In the genomic region with DNA sequence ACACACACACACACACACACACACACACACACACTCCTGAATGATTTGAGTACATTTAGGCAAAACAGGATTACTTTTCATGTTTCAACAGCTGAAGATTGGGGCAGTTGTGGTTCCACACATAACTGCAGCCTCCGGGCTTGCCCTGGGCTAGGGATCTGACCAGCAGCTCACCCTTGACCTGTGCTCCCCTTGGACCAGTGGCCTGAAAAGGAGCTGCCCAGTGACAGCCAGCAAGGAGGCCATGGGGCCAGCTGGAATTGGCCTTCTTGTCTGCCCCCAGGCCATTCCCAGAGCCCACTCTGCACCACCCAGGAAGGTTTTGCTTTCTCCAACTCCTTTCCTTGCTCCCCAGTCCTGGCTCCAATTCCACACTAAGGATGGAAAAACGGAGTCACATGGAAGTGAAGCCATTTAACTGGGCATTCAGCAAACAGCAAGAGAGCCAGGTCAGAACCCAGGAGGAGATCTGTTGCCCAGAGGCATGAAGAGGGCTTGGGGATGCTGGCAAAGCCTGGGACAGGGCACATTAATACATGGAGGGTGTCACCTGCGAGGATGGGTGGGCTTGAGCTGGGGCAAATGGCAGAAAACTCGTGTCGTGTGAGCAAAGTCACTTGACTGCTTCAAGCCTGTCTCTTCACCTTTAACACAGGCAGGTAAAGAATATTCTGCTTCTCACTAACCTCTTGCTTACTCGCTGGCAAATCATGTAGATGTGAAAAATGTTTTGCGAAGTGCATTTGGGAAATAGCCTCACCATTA, we compare ENCODE assay signal across 22 cellular contexts.
"Had no signal": no experiment of that assay in that cellular context is flagged by ENCODE, and none has a peak within 500 bp of the region (broad histone marks: within the 10 kb centered on the region; RNA-seq: fewer than 3 reads in every experiment).

No MANE protein-coding gene starts in this region.

- H3K27me3 ChIP-seq: adrenal gland, breast epithelium had no signal

- DNase-seq: activated CD4-positive, alpha-beta T cell treated with anti-CD3 and anti-CD28 coated beads for 4 hours; activated gamma-delta T cell treated with Interleukin-2 at 50 U/mL for 16 hours; activated naive CD4-positive, alpha-beta T cell treated with anti-CD3 and anti-CD28 coated beads, Interleukin-2, amount 10 ng/mL, durations not matched to agents 7 days and 5 days; activated naive CD8-positive, alpha-beta T cell treated with anti-CD3 and anti-CD28 coated beads, Interleukin-2, amount 10 ng/mL, durations not matched to agents 7 days and 5 days; activated T-cell treated with anti-CD3 and anti-CD28 coated beads, Interleukin-2, amount 50 U/mL, for 72 hours; aorta; Kasumi-1; KBM-7; NCI-H1105 treated with DMSO at 0.1 percent for 48 hours; NCI-H1436 treated with DMSO at 0.1 percent for 48 hours; NCI-H187 treated with DMSO at 0.1 percent for 48 hours; NCI-H2081 treated with DMSO at 0.1 percent for 48 hours; NCI-H446; NCI-H524; PC-3; SHP77 treated with DMSO at 0.1 percent for 48 hours had no signal

- H3K27me3 Mint-ChIP-seq: activated naive CD8-positive, alpha-beta T cell treated with anti-CD3 and anti-CD28 coated beads, Interleukin-2, amount 10 ng/mL, durations not matched to agents 7 days and 5 days; central memory CD8-positive, alpha-beta T cell had no signal

- H3K27ac Mint-ChIP-seq: activated naive CD4-positive, alpha-beta T cell treated with anti-CD3 and anti-CD28 coated beads, Interleukin-2, amount 10 ng/mL, durations not matched to agents 7 days and 5 days; activated naive CD8-positive, alpha-beta T cell treated with anti-CD3 and anti-CD28 coated beads, Interleukin-2, amount 10 ng/mL, durations not matched to agents 7 days and 5 days; activated T-cell treated with anti-CD3 and anti-CD28 coated beads, Interleukin-2, amount 50 U/mL, for 72 hours; activated T-helper 2 cell treated with anti-CD3 and anti-CD28 coated beads, Interferon-gamma antibody, Interleukin-2, Interleukin-4, amounts not matched to agents 10 μg/mL and 5 μg/mL and 100 μg/mL, durations not matched to agents 14 hours and 24 hours and 36 hours; T-helper 1 cell treated with Interleukin-12 subunit alpha and Interleukin-12 subunit beta and Interleukin-4 antibody, amounts not matched to agents 30 μg/mL and 1 μg/mL, for 36 hours had no signal

- H3K9me3 ChIP-seq: adrenal gland had no signal

- H3K27ac ChIP-seq: adrenal gland, breast epithelium had no signal

- H3K4me3 Mint-ChIP-seq: activated naive CD4-positive, alpha-beta T cell treated with anti-CD3 and anti-CD28 coated beads, Interleukin-2, amount 10 ng/mL, durations not matched to agents 7 days and 5 days; activated naive CD8-positive, alpha-beta T cell treated with anti-CD3 and anti-CD28 coated beads, Interleukin-2, amount 10 ng/mL, durations not matched to agents 7 days and 5 days; activated T-cell treated with anti-CD3 and anti-CD28 coated beads, Interleukin-2, amount 50 U/mL, for 72 hours; central memory CD8-positive, alpha-beta T cell; T-helper 1 cell treated with Interleukin-12 subunit alpha and Interleukin-12 subunit beta and Interleukin-4 antibody, amounts not matched to agents 30 μg/mL and 1 μg/mL, for 36 hours had no signal

- H3K36me3 Mint-ChIP-seq: activated naive CD4-positive, alpha-beta T cell treated with anti-CD3 and anti-CD28 coated beads, Interleukin-2, amount 10 ng/mL, durations not matched to agents 7 days and 5 days; activated naive CD8-positive, alpha-beta T cell treated with anti-CD3 and anti-CD28 coated beads, Interleukin-2, amount 10 ng/mL, durations not matched to agents 7 days and 5 days had no signal

- H3K9me3 Mint-ChIP-seq: activated naive CD8-positive, alpha-beta T cell treated with anti-CD3 and anti-CD28 coated beads, Interleukin-2, amount 10 ng/mL, durations not matched to agents 7 days and 5 days; activated T-helper 2 cell treated with anti-CD3 and anti-CD28 coated beads, Interferon-gamma antibody, Interleukin-2, Interleukin-4, amounts not matched to agents 10 μg/mL and 5 μg/mL and 100 μg/mL, durations not matched to agents 14 hours and 24 hours and 36 hours; central memory CD8-positive, alpha-beta T cell; T-helper 1 cell treated with Interleukin-12 subunit alpha and Interleukin-12 subunit beta and Interleukin-4 antibody, amounts not matched to agents 30 μg/mL and 1 μg/mL, for 36 hours had no signal

- H3K36me3 ChIP-seq: adrenal gland, breast epithelium had no signal

- ATAC-seq: activated CD4-positive, CD25-positive, alpha-beta regulatory T cell treated with anti-CD3 and anti-CD28 coated beads, Interleukin-2, amount 50 U/mL, for 24 hours; activated T-cell treated with anti-CD3 and anti-CD28 coated beads, Interleukin-2, amount 50 U/mL, for 72 hours; PC-3 had no signal

- H3K4me3 ChIP-seq: adrenal gland, breast epithelium had no signal

- H3K4me1 ChIP-seq: adrenal gland, breast epithelium had no signal
